In the genomic region with DNA sequence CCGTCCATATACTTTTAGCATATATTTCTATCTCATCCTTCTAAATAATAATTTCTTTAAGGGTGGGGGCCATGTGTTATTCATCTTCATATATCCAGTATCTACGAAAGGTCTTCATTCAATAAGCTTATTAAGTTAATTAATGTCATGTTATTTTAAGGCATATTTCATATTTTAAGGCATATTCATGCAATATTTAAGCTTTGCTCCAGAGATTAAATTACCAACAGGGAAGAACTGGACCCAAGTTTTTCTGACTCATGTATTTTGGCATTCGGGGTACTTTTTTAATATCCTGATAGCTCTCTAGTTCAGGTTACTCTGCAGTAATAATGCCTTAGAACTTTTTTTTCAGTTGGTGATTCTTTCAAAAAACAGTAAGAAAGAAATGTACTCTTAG, we compare ENCODE assay signal across 8 cellular contexts. TPM values are rescaled to one million over a fixed set of nuclear protein-coding genes. Genes with fewer than 3 reads are reported as not detected.
DNase-seq lines count a peak whose midpoint lies in the region; ATAC-seq and TF ChIP-seq lines count a peak whose summit lies in the region.
"Had no signal": no experiment of that assay in that cellular context is flagged by ENCODE, and none has a peak within 500 bp of the region (broad histone marks: within the 10 kb centered on the region; RNA-seq: fewer than 3 reads in every experiment).

No MANE protein-coding gene starts in this region.

- no peak overlapping the region for H2AFZ ChIP-seq in OCI-LY3 (ENCODE audit: low read depth, low read length)

- peaks cover 16% of the 10 kb centered on the region for H3K4me1 ChIP-seq in OCI-LY3 (ENCODE audit: low read length)

- H3K4me2 ChIP-seq in OCI-LY3 (ENCODE audit: low read length), result peak overlapping the region; percentile 56

- H3K9me3 Mint-ChIP-seq in HFFc6 (no peaks in the 10 kb centered on the region), natural killer cell (no peaks in the 10 kb centered on the region)

- no peak overlapping the region; the same call in 1 of the 2 replicates for H3K27ac Mint-ChIP-seq in HFFc6
- H3K27ac Mint-ChIP-seq in natural killer cell, result peak overlapping the region; percentile 63 to 73

- no peak for TF ChIP-seq CTCF in HFFc6 (IDR thresholded peaks at IDR 0.05)
- no peak for TF ChIP-seq CTCF in OCI-LY3 (IDR thresholded peaks at IDR 0.05; ENCODE audit: low read depth, low read length)
- no peak for TF ChIP-seq CTCF in natural killer cell (IDR thresholded peaks at IDR 0.05)

- H3K27ac ChIP-seq in OCI-LY3 (ENCODE audit: low read length), result peak overlapping the region; percentile 57

- H3K4me1 Mint-ChIP-seq in HFFc6 (ENCODE audit: low read depth) (peaks cover 30% of the 10 kb centered on the region), natural killer cell (peaks cover 37 to 52% of the 10 kb centered on the region in 2 donors)

- H3K27me3 Mint-ChIP-seq in HFFc6 (ENCODE audit: insufficient read depth) (no peaks in the 10 kb centered on the region; the same call in 1 of the 2 replicates), natural killer cell (ENCODE audit: low read depth in 2 of 2) (no peaks in the 10 kb centered on the region)

- peaks cover 62% of the 10 kb centered on the region for H3K79me2 ChIP-seq in OCI-LY3 (ENCODE audit: low read length)

- H4K20me1 ChIP-seq in OCI-LY3 (ENCODE audit: insufficient read depth, low read length), result peaks cover 26% of the 10 kb centered on the region

- H3K4me3 Mint-ChIP-seq in HFFc6 (no peak overlapping the region), natural killer cell (peak overlapping the region; percentile 10)

- H3K27me3 ChIP-seq in OCI-LY3 (ENCODE audit: low read depth, low read length), result no peaks in the 10 kb centered on the region

- peaks cover 23% of the 10 kb centered on the region for H3K36me3 ChIP-seq in OCI-LY3 (replicated peaks; ENCODE audit: low read depth, low read length)

- intact Hi-C loops in natural killer cell (cut with micrococcal nuclease), result no loop called here

- H3K36me3 Mint-ChIP-seq in HFFc6 (ENCODE audit: low read depth) (peaks cover 8% of the 10 kb centered on the region), natural killer cell (no peaks in the 10 kb centered on the region)

- H3K9ac ChIP-seq in OCI-LY3 (ENCODE audit: low read length), result 0 out of 2 replicates have a peak overlapping the region, but pooled peaks have one; percentile 8

- no peak overlapping the region for H3K4me3 ChIP-seq in OCI-LY3 (ENCODE audit: low read length)

- ATAC-seq in GM18868 (IDR thresholded peaks at IDR 0.05; ENCODE audit: unreplicated experiment) (peak; percentile 19), natural killer cell (no peak)

- DNase-seq in HFFc6 (peak; percentile 8), natural killer cell (no peak), NCI-H446 treated with DMSO at 0.1 percent for 48 hours (lab: John Stamatoyannopoulos, UW) (no peak), SHP77 (lab: John Stamatoyannopoulos, UW) (no peak), amygdala (lab: John Stamatoyannopoulos, UW) (no peak)
- DNase-seq: stimulated activated CD4-positive, alpha-beta T cell treated with anti-CD3 and anti-CD28 coated beads, Interleukin-2, amount 100 ng/mL, for 48 hours had no signal

- no peaks in the 10 kb centered on the region for H3K9me3 ChIP-seq in OCI-LY3 (ENCODE audit: insufficient read depth, low read length)

RNA-seq across cellular contexts. Expression of gene PHC3, which starts 27.4 kb away (rescaled TPM):
- total RNA-seq in HFFc6 (2021; fragmentation: NEBNext Ultra II Directional; extraction: Animal tissue kit (Norgen Biotek cat#: 25700)), result 10 to 100 TPM; 38.8 to 61.3 (median 55.7) TPM
- 100 to 1,000 TPM; 121 to 130 (median 125) TPM for total RNA-seq in natural killer cell
